In the genomic region with DNA sequence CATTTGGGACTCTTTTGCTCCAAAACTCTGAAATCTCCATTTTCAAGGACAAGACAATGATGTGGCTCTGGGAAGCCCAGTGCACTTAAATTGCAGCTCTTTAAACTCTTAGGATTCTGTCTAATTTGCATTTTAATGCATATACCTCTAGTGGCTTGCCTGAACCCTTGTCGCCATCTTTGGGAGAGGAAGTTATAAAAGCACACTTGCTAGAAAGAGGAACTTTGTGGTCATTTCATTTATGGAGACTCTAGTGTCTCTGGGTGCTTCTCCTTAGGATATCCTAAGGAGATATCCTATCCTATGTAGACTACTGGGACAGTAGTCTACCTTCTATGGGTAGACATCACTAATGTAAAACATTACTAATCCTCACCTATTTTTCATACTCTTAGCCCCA, we compare ENCODE assay signal across 15 cellular contexts.
"Had no signal": no experiment of that assay in that cellular context is flagged by ENCODE, and none has a peak within 500 bp of the region (broad histone marks: within the 10 kb centered on the region; RNA-seq: fewer than 3 reads in every experiment).

No MANE protein-coding gene starts in this region.

- H3K9me3 Mint-ChIP-seq: activated CD4-positive, alpha-beta memory T cell treated with anti-CD3 and anti-CD28 coated beads, Interleukin-2, amount 10 ng/mL, durations not matched to agents 7 days and 5 days; activated naive CD8-positive, alpha-beta T cell treated with anti-CD3 and anti-CD28 coated beads for 36 hours; endodermal cell had no signal

- H3K36me3 Mint-ChIP-seq: activated naive CD8-positive, alpha-beta T cell treated with anti-CD3 and anti-CD28 coated beads for 36 hours; immature natural killer cell; naive B cell had no signal

- H3K36me3 ChIP-seq: brain microvascular endothelial cell, pancreas, upper lobe of left lung had no signal

- H3K4me3 ChIP-seq: lung, pancreas, upper lobe of left lung had no signal

- H3K27me3 ChIP-seq: brain microvascular endothelial cell, pancreas, upper lobe of left lung had no signal

- H3K4me1 ChIP-seq: pancreas, upper lobe of left lung had no signal

- ATAC-seq: activated CD4-positive, alpha-beta T cell treated with anti-CD3 and anti-CD28 coated beads for 36 hours; pancreas; stimulated activated naive CD8-positive, alpha-beta T cell treated with anti-CD3 and anti-CD28 coated beads, Interleukin-15, Interleukin-2, amounts not matched to agents 100 U/mL and 50 U/mL, for 24 hours had no signal

- H3K27ac ChIP-seq: brain microvascular endothelial cell, pancreas, upper lobe of left lung had no signal

- H3K4me1 Mint-ChIP-seq: activated CD4-positive, alpha-beta memory T cell treated with anti-CD3 and anti-CD28 coated beads, Interleukin-2, amount 10 ng/mL, durations not matched to agents 7 days and 5 days; activated CD4-positive, alpha-beta T cell treated with anti-CD3 and anti-CD28 coated beads for 36 hours; activated naive CD8-positive, alpha-beta T cell treated with anti-CD3 and anti-CD28 coated beads for 36 hours; endodermal cell; immature natural killer cell had no signal

- H3K4me3 Mint-ChIP-seq: activated CD4-positive, alpha-beta memory T cell treated with anti-CD3 and anti-CD28 coated beads, Interleukin-2, amount 10 ng/mL, durations not matched to agents 7 days and 5 days; activated CD4-positive, alpha-beta T cell treated with anti-CD3 and anti-CD28 coated beads for 36 hours; activated naive CD8-positive, alpha-beta T cell treated with anti-CD3 and anti-CD28 coated beads for 36 hours; endodermal cell; immature natural killer cell; naive B cell had no signal

- H3K27ac Mint-ChIP-seq: activated CD4-positive, alpha-beta memory T cell treated with anti-CD3 and anti-CD28 coated beads, Interleukin-2, amount 10 ng/mL, durations not matched to agents 7 days and 5 days; activated CD4-positive, alpha-beta T cell treated with anti-CD3 and anti-CD28 coated beads for 36 hours; activated naive CD8-positive, alpha-beta T cell treated with anti-CD3 and anti-CD28 coated beads for 36 hours; endodermal cell; immature natural killer cell; naive B cell had no signal

- H3K9me3 ChIP-seq: pancreas, upper lobe of left lung had no signal

- DNase-seq: activated CD4-positive, alpha-beta memory T cell treated with anti-CD3 and anti-CD28 coated beads, Interleukin-2, amount 10 ng/mL, durations not matched to agents 7 days and 5 days; activated CD4-positive, alpha-beta T cell treated with anti-CD3 and anti-CD28 coated beads for 36 hours; activated gamma-delta T cell treated with Interleukin-2 at 50 U/mL for 16 hours; activated naive CD8-positive, alpha-beta T cell treated with anti-CD3 and anti-CD28 coated beads for 36 hours; activated T-cell treated with anti-CD3 and anti-CD28 coated beads, Interleukin-2, amount 50 U/mL, for 48 hours; brain microvascular endothelial cell; dermis blood vessel endothelial cell; endodermal cell; immature natural killer cell; naive B cell; pancreas; stimulated activated CD4-positive, alpha-beta T cell treated with anti-CD3 and anti-CD28 coated beads, Interleukin-2, amount 100 ng/mL, for 48 hours; stimulated activated naive CD8-positive, alpha-beta T cell treated with anti-CD3 and anti-CD28 coated beads, Interleukin-15, Interleukin-2, amounts not matched to agents 100 U/mL and 50 U/mL, for 24 hours; upper lobe of left lung had no signal
